2 cellular contexts compared by ENCODE assay signal in genomic region chr6:43231735-43232450, GRCh38.
A peak's percentile ranks its signal among the peaks of the same experiment; 100 is the strongest.
TF ChIP-seq lines count a peak whose summit lies in the region.

No MANE protein-coding gene starts in this region.

TF ChIP-seq in HepG2, 621 proteins besides CTCF, POLR2A, EP300 and RAD21:
- no peak for TF ChIP-seq TSC22D2 (CRISPR knock-in tag; IDR thresholded peaks at IDR 0.05; ENCODE audit: borderline replicate concordance)
- TF ChIP-seq ZNF639 (CRISPR knock-in tag; conservative IDR thresholded peaks at IDR 0.05): no peak
- TF ChIP-seq, protein P1, sequence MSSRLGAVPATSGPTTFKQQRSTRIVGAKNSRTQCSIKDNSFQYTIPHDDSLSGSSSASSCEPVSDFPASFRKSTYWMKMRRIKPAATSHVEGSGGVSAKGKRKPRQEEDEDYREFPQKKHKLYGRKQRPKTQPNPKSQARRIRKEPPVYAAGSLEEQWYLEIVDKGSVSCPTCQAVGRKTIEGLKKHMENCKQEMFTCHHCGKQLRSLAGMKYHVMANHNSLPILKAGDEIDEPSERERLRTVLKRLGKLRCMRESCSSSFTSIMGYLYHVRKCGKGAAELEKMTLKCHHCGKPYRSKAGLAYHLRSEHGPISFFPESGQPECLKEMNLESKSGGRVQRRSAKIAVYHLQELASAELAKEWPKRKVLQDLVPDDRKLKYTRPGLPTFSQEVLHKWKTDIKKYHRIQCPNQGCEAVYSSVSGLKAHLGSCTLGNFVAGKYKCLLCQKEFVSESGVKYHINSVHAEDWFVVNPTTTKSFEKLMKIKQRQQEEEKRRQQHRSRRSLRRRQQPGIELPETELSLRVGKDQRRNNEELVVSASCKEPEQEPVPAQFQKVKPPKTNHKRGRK (CRISPR knock-in tag; IDR thresholded peaks at IDR 0.05): peak; percentile 80; the same call in 1 of the 2 replicates
- peak; percentile 57; the same call in 1 of the 2 replicates for TF ChIP-seq ZNF121 (CRISPR knock-in tag; IDR thresholded peaks at IDR 0.05)
- TF ChIP-seq ZBTB40 (IDR thresholded peaks at IDR 0.05): 0 out of 2 replicates have a peak, but pooled peaks have one; percentile 2
- no peak for TF ChIP-seq ZBTB40 (CRISPR knock-in tag; IDR thresholded peaks at IDR 0.05)
- no peak for TF ChIP-seq ZNF782 (CRISPR knock-in tag; IDR thresholded peaks at IDR 0.05; ENCODE audit: borderline replicate concordance)
- TF ChIP-seq SOX6 (IDR thresholded peaks at IDR 0.05): 0 out of 2 replicates have a peak, but pooled peaks have one; percentile 43
- TF ChIP-seq SOX6 (CRISPR knock-in tag; IDR thresholded peaks at IDR 0.05): no peak
TF ChIP-seq in HepG2: peak in this region for 4.

TF ChIP-seq in WTC11, 78 proteins besides CTCF, POLR2A, EP300 and RAD21:
- TF ChIP-seq NR3C1 (CRISPR knock-in tag; conservative IDR thresholded peaks at IDR 0.05; ENCODE audit: low read depth) (no peak), ZNF232 (CRISPR knock-in tag; IDR thresholded peaks at IDR 0.05) (no peak), PRRX2 (CRISPR knock-in tag; IDR thresholded peaks at IDR 0.05) (no peak)
- TF ChIP-seq, protein P1 (CRISPR knock-in tag; IDR thresholded peaks at IDR 0.05; ENCODE audit: borderline replicate concordance): peak; percentile 93
